Comparison of ENCODE assay signal across 6 cellular contexts in genomic region chr1:81245084-81245715, GRCh38.
DNase-seq lines count a peak whose midpoint lies in the region; TF ChIP-seq lines count a peak whose summit lies in the region.
"Not testable (repeated sequence)": the region's sequence is repeated elsewhere in the genome, so short reads cannot be mapped to it uniquely, and the experiment has no call there.

No MANE protein-coding gene starts in this region.

- not testable (repeated sequence) for H4K91ac ChIP-seq in H9 (ENCODE audit: insufficient read length, low read depth, low read length)

- H3K4me1 Mint-ChIP-seq in H9 (peaks cover 39 to 63% of the 10 kb centered on the region in 2 experiments), endodermal cell (peaks cover 43% of the 10 kb centered on the region)

- not testable (repeated sequence) for H2BK5ac ChIP-seq in H9 (ENCODE audit: insufficient read length, low read length)

- H3K4me2 ChIP-seq in H9 (ENCODE audit: insufficient read depth, insufficient read length, low read length): peak overlapping the region; percentile 43

- H2AK5ac ChIP-seq in H9 (ENCODE audit: insufficient read length, low read length): not testable (repeated sequence)

- H3K23me2 ChIP-seq in H9 (ENCODE audit: insufficient read length, low read depth, low read length, poor library complexity, severe bottlenecking): not testable (repeated sequence)

- not testable (repeated sequence) for H3K27me3 Mint-ChIP-seq in H9 (ENCODE audit: low read depth); endodermal cell (ENCODE audit: insufficient read depth)

- not testable (repeated sequence) for H3K4ac ChIP-seq in H9 (ENCODE audit: low read depth, low read length)

- H3K4me3 Mint-ChIP-seq in H9 (peak overlapping the region; percentile 84 to 98), endodermal cell (peak overlapping the region; percentile 53)

- H2AFZ ChIP-seq in H9 (ENCODE audit: low read length): not testable (repeated sequence)

- H3K9me3 ChIP-seq in ES-I3 (ENCODE audit: control insufficient read depth, insufficient read depth, low read length); H9 (ENCODE audit: control insufficient read depth, low read depth, low read length); HUES64 (ENCODE audit: insufficient read depth, low read depth, low read length); endodermal cell (ENCODE audit: control insufficient read depth, low read length); iPS-18c (ENCODE audit: control insufficient read depth, insufficient read depth, low read length): not testable (repeated sequence)

- not testable (repeated sequence) for H2BK20ac ChIP-seq in H9 (ENCODE audit: low read depth, low read length, poor library complexity, severe bottlenecking)

- TF ChIP-seq CTCF in H9 (conservative IDR thresholded peaks at IDR 0.05); endodermal cell (conservative IDR thresholded peaks at IDR 0.05): not testable (repeated sequence)

- H3K36me3 Mint-ChIP-seq in H9 (ENCODE audit: insufficient read depth in 1 of 3, low read depth in 3 of 3): peaks cover 53 to 58% (median 54%) of the 10 kb centered on the region in 3 experiments
- peaks cover 26% of the 10 kb centered on the region for H3K36me3 Mint-ChIP-seq in endodermal cell (ENCODE audit: low read depth)

- DNase-seq in H9: peak; percentile 41
- DNase-seq in endodermal cell: not testable (repeated sequence)

- H2BK120ac ChIP-seq in H9 (ENCODE audit: low read depth, low read length, poor library complexity, severe bottlenecking): not testable (repeated sequence)

- not testable (repeated sequence) for H4K20me1 ChIP-seq in H9 (ENCODE audit: control insufficient read depth, insufficient read depth, insufficient read length)

- H3K79me2 ChIP-seq in H9 (ENCODE audit: insufficient read depth, low read length): peaks cover 15% of the 10 kb centered on the region; the same call in 1 of the 2 replicates

- H2BK15ac ChIP-seq in H9 (ENCODE audit: low read depth, low read length): not testable (repeated sequence)

- H2BK12ac ChIP-seq in H9 (ENCODE audit: insufficient read length, low read depth, low read length): not testable (repeated sequence)

- not testable (repeated sequence) for H4K5ac ChIP-seq in H9 (ENCODE audit: insufficient read length, low read depth, low read length)

- WGBS in H9 (ENCODE audit: extremely low coverage, insufficient read length, low lambda C conversion rate): no CpG with 5 or more reads among the region's 6 CpGs
- 40% methylated on average over 5 of the region's 6 CpGs for WGBS in HUES64
- WGBS in endodermal cell (ENCODE audit: insufficient coverage in 1 of 2, insufficient read length in 1 of 2), 2 experiments: 78% methylated on average over 5 of the region's 6 CpGs; no CpG with 5 or more reads in 1 of the 2 experiments

- H3K14ac ChIP-seq in H9 (ENCODE audit: insufficient read depth, low read length): not testable (repeated sequence)

- peaks cover 12% of the 10 kb centered on the region for H3K36me3 ChIP-seq in ES-I3 (ENCODE audit: insufficient read depth, low read length)
- not testable (repeated sequence) for H3K36me3 ChIP-seq in HUES64 (ENCODE audit: insufficient read depth, low read length); endodermal cell (ENCODE audit: control insufficient read depth, insufficient read depth, low read length)

- peak overlapping the region; percentile 93 for H3K9ac ChIP-seq in ES-I3 (ENCODE audit: low read depth, low read length)
- H3K9ac ChIP-seq in H9 (ENCODE audit: extremely low read depth, insufficient read length, low read length): peak overlapping the region; percentile 99
- H3K9ac ChIP-seq in HUES64 (ENCODE audit: low read depth, low read length): peak overlapping the region; percentile 76
- not testable (repeated sequence) for H3K9ac ChIP-seq in endodermal cell (ENCODE audit: extremely low read depth, low read length, poor library complexity, severe bottlenecking)

- not testable (repeated sequence) for H3K23ac ChIP-seq in H9 (ENCODE audit: insufficient read length, low read depth, low read length)

- H3K27ac ChIP-seq in H9 (ENCODE audit: insufficient read length, low read depth, low read length): peak overlapping the region; percentile 88
- peak overlapping the region; percentile 80; the same call in 1 of the 2 replicates for H3K27ac ChIP-seq in HUES64 (ENCODE audit: low read depth, low read length)
- not testable (repeated sequence) for H3K27ac ChIP-seq in endodermal cell (ENCODE audit: low read depth, low read length)

- not testable (repeated sequence) for H3K56ac ChIP-seq in H9 (ENCODE audit: insufficient read length, low read depth, low read length)

- H3K9me3 Mint-ChIP-seq in H9: peaks cover 34 to 42% of the 10 kb centered on the region in 2 experiments
- H3K9me3 Mint-ChIP-seq in endodermal cell: peaks cover 42% of the 10 kb centered on the region

- H3K18ac ChIP-seq in H9 (ENCODE audit: insufficient read length, low read depth, low read length): not testable (repeated sequence)

- not testable (repeated sequence) for H3K27me3 ChIP-seq in H9 (ENCODE audit: insufficient read depth, low read length); HUES64 (ENCODE audit: insufficient read depth, low read length); endodermal cell (ENCODE audit: control insufficient read depth, insufficient read depth, low read length, poor library complexity, severe bottlenecking)

- not testable (repeated sequence) for H4K8ac ChIP-seq in H9 (replicated peaks; ENCODE audit: insufficient read length, low read depth, low read length)

- H3K4me3 ChIP-seq in HUES64 (ENCODE audit: low read length) (peak overlapping the region; percentile 59), iPS-11a (ENCODE audit: low read depth, low read length) (peak overlapping the region; percentile 61), iPS-18c (ENCODE audit: insufficient read depth, low read depth, low read length) (peak overlapping the region; percentile 65)
- H3K4me3 ChIP-seq in endodermal cell (ENCODE audit: low read length): not testable (repeated sequence)

- peak overlapping the region in 2 of 3 experiments; percentile 54 to 99; a peak in 3 of 7 replicates for H3K27ac Mint-ChIP-seq in H9
- peak overlapping the region; percentile 2 for H3K27ac Mint-ChIP-seq in endodermal cell

- H3K79me1 ChIP-seq in H9 (ENCODE audit: insufficient read depth, low read depth, low read length, poor library complexity, severe bottlenecking): not testable (repeated sequence)

- H3K4me1 ChIP-seq in ES-I3 (ENCODE audit: insufficient read depth, low read length): peaks cover 36% of the 10 kb centered on the region
- not testable (repeated sequence) for H3K4me1 ChIP-seq in H9 (ENCODE audit: insufficient read depth, low read length); endodermal cell (ENCODE audit: control insufficient read depth, insufficient read depth, low read length)
- H3K4me1 ChIP-seq in HUES64 (ENCODE audit: insufficient read depth, low read length): peaks cover 27% of the 10 kb centered on the region

- not testable (repeated sequence) for H3T11ph ChIP-seq in H9 (ENCODE audit: low read length)
